ENCODE assay signal across 17 cellular contexts in the genomic region with DNA sequence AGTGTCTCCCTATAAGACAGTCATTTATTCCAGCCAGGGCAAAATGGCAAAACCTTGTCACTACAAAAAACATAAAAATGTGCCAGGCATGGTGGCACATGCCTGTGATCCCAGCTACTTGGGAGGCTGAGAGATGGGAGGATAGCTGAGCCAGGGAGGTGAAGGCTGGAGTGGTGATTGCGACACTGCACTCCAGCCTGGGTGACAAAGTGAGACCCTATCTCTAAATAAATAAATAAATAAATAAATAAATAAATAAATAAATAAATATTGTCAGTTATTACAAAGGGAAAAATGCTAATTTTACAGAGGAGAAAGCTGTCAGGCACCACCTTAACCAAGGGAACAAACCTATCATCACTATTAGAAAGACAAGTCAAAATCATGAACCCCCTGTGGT.
A peak's percentile ranks its signal among the peaks of the same experiment; 100 is the strongest.
DNase-seq lines count a peak whose midpoint lies in the region; ATAC-seq, FAIRE-seq and TF ChIP-seq lines count a peak whose summit lies in the region.
"Had no signal": no experiment of that assay in that cellular context is flagged by ENCODE, and none has a peak within 500 bp of the region (broad histone marks: within the 10 kb centered on the region; RNA-seq: fewer than 3 reads in every experiment).

No MANE protein-coding gene starts in this region.

- no peaks in the 10 kb centered on the region for H3K9me3 ChIP-seq in K562 (replicated peaks; ENCODE audit: control insufficient read depth, insufficient read depth, low read depth, low read length)

- H3K27me3 ChIP-seq in GM23338 (ENCODE audit: insufficient read depth) = no peaks in the 10 kb centered on the region
- no peaks in the 10 kb centered on the region for H3K27me3 ChIP-seq in K562 (ENCODE audit: control insufficient read depth in 2 of 2, insufficient read depth in 2 of 2, low read length in 2 of 2)

- TF ChIP-seq EP300 in K562 (IDR thresholded peaks at IDR 0.05; ENCODE audit: low read length) = no peak

- H2AFZ ChIP-seq in GM23338 (no peak overlapping the region), K562 (ENCODE audit: low read depth, low read length) (no peak overlapping the region)

- no peaks in the 10 kb centered on the region for H3K27me3 Mint-ChIP-seq in activated naive CD4-positive, alpha-beta T cell treated with anti-CD3 and anti-CD28 coated beads, Interleukin-2, amount 50 U/mL, for 24 hours
- no peaks in the 10 kb centered on the region for H3K27me3 Mint-ChIP-seq in activated naive CD4-positive, alpha-beta T cell treated with anti-CD3 and anti-CD28 coated beads, Interleukin-2, amount 10 ng/mL, durations not matched to agents 7 days and 5 days
- peaks cover 5% of the 10 kb centered on the region for H3K27me3 Mint-ChIP-seq in GM23338 (ENCODE audit: insufficient read depth, low read depth, poor library complexity)
- no peaks in the 10 kb centered on the region for H3K27me3 Mint-ChIP-seq in progenitor cell of endocrine pancreas
- H3K27me3 Mint-ChIP-seq: B cell; CD4-positive, alpha-beta memory T cell had no signal

- in situ Hi-C loops in K562 (cut with MboI) = no loop called here

- FAIRE-seq in K562 (lab: Jason Lieb, UNC) = no peak

- no peak for TF ChIP-seq RAD21 in K562 (CRISPR knock-in tag; conservative IDR thresholded peaks at IDR 0.05 in 1 of 2, IDR thresholded peaks at IDR 0.05 in 1 of 2)

- no peak for TF ChIP-seq CTCF in GM23338 (conservative IDR thresholded peaks at IDR 0.05; ENCODE audit: low read depth in 2 of 2)
- TF ChIP-seq CTCF in K562 (IDR thresholded peaks at IDR 0.05 in 2 of 3, conservative IDR thresholded peaks at IDR 0.05 in 1 of 3; ENCODE audit: insufficient read depth in 2 of 3, low read depth in 1 of 3, low read length in 3 of 3) = no peak
- no peak for TF ChIP-seq CTCF in progenitor cell of endocrine pancreas (IDR thresholded peaks at IDR 0.05; ENCODE audit: unreplicated experiment)

- BruUV-seq in K562 (replicated peaks; lab: Mats Ljungman, UMichigan) = no TSS peak

- H3K9ac ChIP-seq in K562 (ENCODE audit: insufficient read depth in 1 of 2, low read depth in 2 of 2, low read length in 2 of 2) = no peak overlapping the region

- H3K9me2 ChIP-seq in GM23338 (ENCODE audit: insufficient read depth) = no peaks in the 10 kb centered on the region

- H4K20me1 ChIP-seq in GM23338 (replicated peaks; ENCODE audit: insufficient read depth) (peaks cover 18% of the 10 kb centered on the region), K562 (replicated peaks; ENCODE audit: control insufficient read depth, insufficient read depth, low read length) (no peaks in the 10 kb centered on the region)

- intact Hi-C loops in K562 (cut with micrococcal nuclease) = no loop called here

- TF ChIP-seq POLR2A in K562 (conservative IDR thresholded peaks at IDR 0.05) = no peak

- peaks cover 82% of the 10 kb centered on the region for H3K79me2 ChIP-seq in GM23338 (replicated peaks; ENCODE audit: insufficient read depth)
- H3K79me2 ChIP-seq in K562 (ENCODE audit: control insufficient read depth, insufficient read depth, low read length) = peaks cover 92% of the 10 kb centered on the region

- H3K4me1 Mint-ChIP-seq in activated naive CD4-positive, alpha-beta T cell treated with anti-CD3 and anti-CD28 coated beads, Interleukin-2, amount 50 U/mL, for 24 hours = peaks cover 55% of the 10 kb centered on the region
- no peaks in the 10 kb centered on the region for H3K4me1 Mint-ChIP-seq in activated naive CD4-positive, alpha-beta T cell treated with anti-CD3 and anti-CD28 coated beads, Interleukin-2, amount 10 ng/mL, durations not matched to agents 7 days and 5 days
- H3K4me1 Mint-ChIP-seq in GM23338 (peaks cover 34% of the 10 kb centered on the region), progenitor cell of endocrine pancreas (ENCODE audit: low read depth) (peaks cover 17% of the 10 kb centered on the region)

- H3K36me3 ChIP-seq in GM23338 (ENCODE audit: insufficient read depth) (peaks cover 3% of the 10 kb centered on the region; the same call in 1 of the 2 replicates), K562 (ENCODE audit: control insufficient read depth, insufficient read depth, low read length) (peaks cover 28% of the 10 kb centered on the region)

- H3K4me3 ChIP-seq in GM23338 = no peak overlapping the region
- no peak overlapping the region for H3K4me3 ChIP-seq in K562

- H3K4me1 ChIP-seq in GM23338 (ENCODE audit: insufficient read depth) = peaks cover 29% of the 10 kb centered on the region
- peaks cover 14 to 26% of the 10 kb centered on the region in 2 experiments for H3K4me1 ChIP-seq in K562 (replicated peaks in 1 of 2; ENCODE audit: control insufficient read depth in 2 of 2, insufficient read depth in 2 of 2, low read length in 2 of 2)

- no peak for DNase-seq in activated naive CD4-positive, alpha-beta T cell treated with anti-CD3 and anti-CD28 coated beads, Interleukin-2, amount 10 ng/mL, durations not matched to agents 7 days and 5 days
- DNase-seq in GM23338 (ENCODE audit: low spot score) (peak; percentile 38), K562 (ENCODE audit: extremely low read depth in 1 of 4, low spot score in 3 of 4) (no peak), progenitor cell of endocrine pancreas (ENCODE audit: low spot score, unreplicated experiment) (no peak), NCI-H1694 (lab: John Stamatoyannopoulos, UW) (no peak)
- DNase-seq: 8988T; CD4-positive, alpha-beta memory T cell; COR-L47; DND-41; GDM1; H7; KBM-7 had no signal

- H3K4me2 ChIP-seq in GM23338 = no peak overlapping the region
- H3K4me2 ChIP-seq in K562 (ENCODE audit: insufficient read depth, low read length) = no peak overlapping the region

- CTCF ChIA-PET in activated naive CD4-positive, alpha-beta T cell treated with anti-CD3 and anti-CD28 coated beads, Interleukin-2, amount 10 ng/mL, durations not matched to agents 7 days and 5 days (lab: Charles Lee) = no interaction called here
- CTCF ChIA-PET in K562 (lab: Yijun Ruan, JAX; ENCODE audit: low intra/inter-chr PET ratio) = no interaction called here

- no peak; the same call in 2 of the 3 replicates for ATAC-seq in GM23338
- no peak for ATAC-seq in K562
- ATAC-seq in HG03097 (IDR thresholded peaks at IDR 0.05; ENCODE audit: low FRiP score, unreplicated experiment) = no peak
- ATAC-seq in GM19463 (IDR thresholded peaks at IDR 0.05; ENCODE audit: unreplicated experiment) = no peak

- H3K4me3 Mint-ChIP-seq in activated naive CD4-positive, alpha-beta T cell treated with anti-CD3 and anti-CD28 coated beads, Interleukin-2, amount 50 U/mL, for 24 hours = no peak overlapping the region
- no peak overlapping the region for H3K4me3 Mint-ChIP-seq in activated naive CD4-positive, alpha-beta T cell treated with anti-CD3 and anti-CD28 coated beads, Interleukin-2, amount 10 ng/mL, durations not matched to agents 7 days and 5 days
- no peak overlapping the region for H3K4me3 Mint-ChIP-seq in GM23338
- H3K4me3 Mint-ChIP-seq in progenitor cell of endocrine pancreas (ENCODE audit: low read depth) = no peak overlapping the region
- H3K4me3 Mint-ChIP-seq: B cell; CD4-positive, alpha-beta memory T cell had no signal

- H3K9me3 Mint-ChIP-seq in activated naive CD4-positive, alpha-beta T cell treated with anti-CD3 and anti-CD28 coated beads, Interleukin-2, amount 50 U/mL, for 24 hours = no peaks in the 10 kb centered on the region
- no peaks in the 10 kb centered on the region for H3K9me3 Mint-ChIP-seq in activated naive CD4-positive, alpha-beta T cell treated with anti-CD3 and anti-CD28 coated beads, Interleukin-2, amount 10 ng/mL, durations not matched to agents 7 days and 5 days
- H3K9me3 Mint-ChIP-seq in GM23338 = peaks cover 22% of the 10 kb centered on the region
- H3K9me3 Mint-ChIP-seq in progenitor cell of endocrine pancreas (ENCODE audit: low read depth) = peaks cover 2% of the 10 kb centered on the region
- H3K9me3 Mint-ChIP-seq: CD4-positive, alpha-beta memory T cell had no signal

- H3K36me3 Mint-ChIP-seq in activated naive CD4-positive, alpha-beta T cell treated with anti-CD3 and anti-CD28 coated beads, Interleukin-2, amount 50 U/mL, for 24 hours = peaks cover 10% of the 10 kb centered on the region
- H3K36me3 Mint-ChIP-seq in activated naive CD4-positive, alpha-beta T cell treated with anti-CD3 and anti-CD28 coated beads, Interleukin-2, amount 10 ng/mL, durations not matched to agents 7 days and 5 days = peaks cover 33% of the 10 kb centered on the region
- peaks cover 43% of the 10 kb centered on the region for H3K36me3 Mint-ChIP-seq in GM23338 (ENCODE audit: low read depth)
- H3K36me3 Mint-ChIP-seq in progenitor cell of endocrine pancreas (ENCODE audit: insufficient read depth) = peaks cover 20% of the 10 kb centered on the region

- POLR2A ChIA-PET in K562 (lab: Yijun Ruan, JAX) = interaction anchor here (0.6 kb wide), 1 partner anchor 22 kb away, joined by 5 read pairs; no protein-coding TSS in a partner anchor

- H3K27ac ChIP-seq in GM23338 (ENCODE audit: low read depth) (no peak overlapping the region), K562 (ENCODE audit: extremely low read depth, low read depth, low read length) (no peak overlapping the region)
- H3K27ac ChIP-seq: C4-2B had no signal

- peak overlapping the region; percentile 86 for H3K27ac Mint-ChIP-seq in activated naive CD4-positive, alpha-beta T cell treated with anti-CD3 and anti-CD28 coated beads, Interleukin-2, amount 50 U/mL, for 24 hours
- H3K27ac Mint-ChIP-seq in activated naive CD4-positive, alpha-beta T cell treated with anti-CD3 and anti-CD28 coated beads, Interleukin-2, amount 10 ng/mL, durations not matched to agents 7 days and 5 days = no peak overlapping the region
- H3K27ac Mint-ChIP-seq in GM23338 (no peak overlapping the region), progenitor cell of endocrine pancreas (peak overlapping the region; percentile 52)
- H3K27ac Mint-ChIP-seq: B cell had no signal

- WGBS in K562 (ENCODE audit: insufficient coverage, low coverage, missing lambda C conversion rate) = 100% methylated on average over 1 of the region's 1 CpG

- H3K9me1 ChIP-seq in K562 (ENCODE audit: control insufficient read depth, insufficient read depth, low read length) = no peaks in the 10 kb centered on the region

- H3F3A ChIP-seq in GM23338 (replicated peaks; ENCODE audit: low read depth) = no peaks in the 10 kb centered on the region

TF ChIP-seq in GM23338, 12 proteins besides CTCF, POLR2A, EP300 and RAD21 (continues in another document):
- TF ChIP-seq ZNF114 (CRISPR knock-in tag; IDR thresholded peaks at IDR 0.05) (no peak), POLR2AphosphoS5 (IDR thresholded peaks at IDR 0.05; ENCODE audit: low read depth) (no peak), ZNF331 (CRISPR knock-in tag; IDR thresholded peaks at IDR 0.05; ENCODE audit: low read depth) (no peak), CREB1 (CRISPR knock-in tag; IDR thresholded peaks at IDR 0.05; ENCODE audit: low read depth) (no peak), EZH2phosphoT487 (IDR thresholded peaks at IDR 0.05; ENCODE audit: unreplicated experiment) (no peak), STAT1 (IDR thresholded peaks at IDR 0.05; ENCODE audit: unreplicated experiment) (no peak)

TF ChIP-seq in K562, 482 proteins besides CTCF, POLR2A, EP300 and RAD21:
- TF ChIP-seq ZNF311 (CRISPR knock-in tag; IDR thresholded peaks at IDR 0.05) (no peak), CEBPB (tag; IDR thresholded peaks at IDR 0.05) (peak; percentile 24; the same call in 1 of the 2 replicates)

Comparison
In these comparisons a context has a peak if more than half of its experiments do, and no peak if none do; other contexts are left out.
1. H3K27ac Mint-ChIP-seq: peak in activated naive CD4-positive, alpha-beta T cell treated with anti-CD3 and anti-CD28 coated beads, Interleukin-2, amount 50 U/mL, for 24 hours (single experiment) and progenitor cell of endocrine pancreas (single experiment); none in activated naive CD4-positive, alpha-beta T cell treated with anti-CD3 and anti-CD28 coated beads, Interleukin-2, amount 10 ng/mL, durations not matched to agents 7 days and 5 days (single experiment) and GM23338 (single experiment).